In genomic region chr19:49491030-49491803, GRCh38 we compare ENCODE assay signal across 11 cellular contexts. TPM values are rescaled to one million over a fixed set of nuclear protein-coding genes. Genes with fewer than 3 reads are reported as not detected.
DNase-seq lines count a peak whose midpoint lies in the region; ATAC-seq, FAIRE-seq and TF ChIP-seq lines count a peak whose summit lies in the region.
"Had no signal": no experiment of that assay in that cellular context is flagged by ENCODE, and none has a peak within 500 bp of the region (broad histone marks: within the 10 kb centered on the region; RNA-seq: fewer than 3 reads in every experiment).

No MANE protein-coding gene starts in this region.

- H3K4me3 ChIP-seq in HepG2 (replicated peaks in 1 of 3; ENCODE audit: insufficient read depth in 1 of 3, low read depth in 2 of 3, low read length in 3 of 3) (no peak overlapping the region), right lobe of liver (no peak overlapping the region), PC-9 (no peak overlapping the region), testis (no peak overlapping the region)
- H3K4me3 ChIP-seq: ovary had no signal

- in situ Hi-C loops in HepG2 (cut with HindIII; ENCODE audit: extremely low pct_ligation_motif_present, low pct_unique_long_range_greater_than_20kb) = no loop called here

- DNase-seq in HepG2 (ENCODE audit: low spot score) (no peak), right lobe of liver (no peak), PC-9 (no peak), type B pancreatic cell (ENCODE audit: extremely low spot score, unreplicated experiment) (no peak), C1 segment of cervical spinal cord (lab: John Stamatoyannopoulos, UW) (no peak), testis (no peak)
- DNase-seq in effector memory CD8-positive, alpha-beta T cell = no peak

- TF ChIP-seq CTCF in HepG2 (CRISPR knock-in tag; IDR thresholded peaks at IDR 0.05) = no peak
- TF ChIP-seq CTCF in right lobe of liver (IDR thresholded peaks at IDR 0.05) = no peak
- no peak for TF ChIP-seq CTCF in PC-9 (conservative IDR thresholded peaks at IDR 0.05)
- TF ChIP-seq CTCF in type B pancreatic cell (conservative IDR thresholded peaks at IDR 0.05) = no peak
- TF ChIP-seq CTCF in testis (IDR thresholded peaks at IDR 0.05) = no peak

- H3K27me3 ChIP-seq in HepG2 (ENCODE audit: control insufficient read depth in 1 of 2, insufficient read depth in 2 of 2, low read length in 2 of 2) (peaks cover 0 to 3% of the 10 kb centered on the region in 2 experiments; a peak in 1 of 5 replicates), right lobe of liver (no peaks in the 10 kb centered on the region), PC-9 (ENCODE audit: insufficient read depth, low read depth) (no peaks in the 10 kb centered on the region), testis (no peaks in the 10 kb centered on the region)
- H3K27me3 ChIP-seq: ovary had no signal

- no TSS peak for BruUV-seq in HepG2 (replicated peaks; lab: Mats Ljungman, UMichigan)
- BruUV-seq in PC-9 (replicated peaks; lab: Mats Ljungman, UMichigan) = no TSS peak

- H4K20me1 ChIP-seq in HepG2 (ENCODE audit: insufficient read depth, low read length) = peaks cover 45% of the 10 kb centered on the region
- peaks cover 52% of the 10 kb centered on the region for H4K20me1 ChIP-seq in PC-9 (ENCODE audit: insufficient read depth)

- H3K9ac ChIP-seq in HepG2 (ENCODE audit: insufficient read depth, low read depth, low read length) = no peak overlapping the region

- no peaks in the 10 kb centered on the region for H3K9me2 ChIP-seq in PC-9 (ENCODE audit: insufficient read depth)

- H3K36me3 Mint-ChIP-seq in effector memory CD8-positive, alpha-beta T cell (ENCODE audit: insufficient read depth) = peaks cover 96% of the 10 kb centered on the region
- peaks cover 43% of the 10 kb centered on the region for H3K36me3 Mint-ChIP-seq in type B pancreatic cell

- no peak overlapping the region for H2AFZ ChIP-seq in HepG2 (ENCODE audit: low read length)
- H2AFZ ChIP-seq in PC-9 = no peak overlapping the region

- H3K27me3 Mint-ChIP-seq in effector memory CD8-positive, alpha-beta T cell = no peaks in the 10 kb centered on the region
- H3K27me3 Mint-ChIP-seq in type B pancreatic cell = peaks cover 3% of the 10 kb centered on the region

- no peak for TF ChIP-seq RAD21 in HepG2 (CRISPR knock-in tag; IDR thresholded peaks at IDR 0.05)

- intact Hi-C loops in HepG2 (cut with micrococcal nuclease; ENCODE audit: unreplicated experiment) (no loop called here), right lobe of liver (cut with DNase I) (no loop called here), PC-9 (cut with micrococcal nuclease; ENCODE audit: unreplicated experiment) (no loop called here), testis (cut with DNase I; ENCODE audit: low total_unique reads) (no loop called here)

- CTCF ChIA-PET in HepG2 (lab: Yijun Ruan, JAX; ENCODE audit: low intra/inter-chr PET ratio, low total read pairs) (no interaction called here), PC-9 (lab: Charles Lee) (no interaction called here)

- no peak for TF ChIP-seq EP300 in HepG2 (IDR thresholded peaks at IDR 0.05; ENCODE audit: low read depth in 2 of 2, low read length in 2 of 2)
- no peak for TF ChIP-seq EP300 in HepG2 (CRISPR knock-in tag; IDR thresholded peaks at IDR 0.05; ENCODE audit: borderline replicate concordance)

- TF ChIP-seq POLR2A in HepG2 (IDR thresholded peaks at IDR 0.05; ENCODE audit: insufficient read depth in 1 of 2, low read depth in 2 of 2, low read length in 2 of 2) (no peak), right lobe of liver (IDR thresholded peaks at IDR 0.05) (no peak), testis (IDR thresholded peaks at IDR 0.05) (no peak)

- peak overlapping the region; percentile 91 to 98 for H3K27ac Mint-ChIP-seq in effector memory CD8-positive, alpha-beta T cell
- H3K27ac Mint-ChIP-seq in type B pancreatic cell = peak overlapping the region; percentile 78

- FAIRE-seq in HepG2 (lab: Jason Lieb, UNC) = no peak
- FAIRE-seq: D721Med had no signal

- 93% methylated on average over 14 of the region's 17 CpGs for WGBS in HepG2 (ENCODE audit: low lambda C conversion rate)
- 62% methylated on average over 2 of the region's 17 CpGs for WGBS in right lobe of liver (ENCODE audit: insufficient coverage, low coverage, low lambda C conversion rate, missing lambda C conversion rate)
- WGBS in testis, 2 donors = 69 to 75% methylated on average over 14 to 17 of the region's 17 CpGs

- H3K4me2 ChIP-seq in HepG2 (ENCODE audit: low read depth, low read length) = no peak overlapping the region
- 0 out of 2 replicates have a peak overlapping the region, but pooled peaks have one; percentile 95 for H3K4me2 ChIP-seq in PC-9

- peaks cover 39 to 51% of the 10 kb centered on the region in 2 donors for H3K4me1 Mint-ChIP-seq in effector memory CD8-positive, alpha-beta T cell (ENCODE audit: low read depth in 2 of 2)
- peaks cover 11% of the 10 kb centered on the region for H3K4me1 Mint-ChIP-seq in type B pancreatic cell (ENCODE audit: unreplicated experiment)

- POLR2A ChIA-PET in HepG2 (lab: Yijun Ruan, JAX) = interaction anchor here (0.8 to 2.9 kb wide), 4 partner anchors 12 to 89 kb away, joined by 3 to 14 read pairs (median 10); partner anchors contain the start of genes ALDH16A1, NOSIP and PIH1D1
- POLR2A ChIA-PET in PC-9 (lab: Charles Lee; ENCODE audit: unreplicated experiment) = no interaction called here

- H3K4me1 ChIP-seq in HepG2 (ENCODE audit: insufficient read depth, low read length) (peaks cover 39% of the 10 kb centered on the region), right lobe of liver (peaks cover 0 to 14% (median 5%) of the 10 kb centered on the region in 4 donors), PC-9 (replicated peaks; ENCODE audit: insufficient read depth) (peaks cover 23% of the 10 kb centered on the region), testis (peaks cover 18% of the 10 kb centered on the region)

- H3K27ac ChIP-seq in HepG2 (ENCODE audit: extremely low read length, insufficient read depth, low read length) = peak overlapping the region; percentile 87
- no peak overlapping the region for H3K27ac ChIP-seq in right lobe of liver
- H3K27ac ChIP-seq in PC-9 = peak overlapping the region; percentile 91
- no peak overlapping the region for H3K27ac ChIP-seq in testis
- H3K27ac ChIP-seq: ovary had no signal

- H3K9me3 ChIP-seq in HepG2 (ENCODE audit: low read length) (no peaks in the 10 kb centered on the region), right lobe of liver (no peaks in the 10 kb centered on the region), PC-9 (ENCODE audit: insufficient read depth, low read depth) (no peaks in the 10 kb centered on the region), testis (no peaks in the 10 kb centered on the region)
- H3K9me3 ChIP-seq: HAP-1, ovary had no signal

- H3F3A ChIP-seq in PC-9 (ENCODE audit: insufficient read depth, low read depth) = peaks cover 83% of the 10 kb centered on the region

- no peaks in the 10 kb centered on the region for H3K9me3 Mint-ChIP-seq in effector memory CD8-positive, alpha-beta T cell
- H3K9me3 Mint-ChIP-seq in type B pancreatic cell = no peaks in the 10 kb centered on the region

- peaks cover 19 to 40% of the 10 kb centered on the region in 2 experiments for H3K36me3 ChIP-seq in HepG2 (replicated peaks in 1 of 2; ENCODE audit: control insufficient read depth in 1 of 2, insufficient read depth in 2 of 2, low read length in 2 of 2)
- H3K36me3 ChIP-seq in right lobe of liver = peaks cover 15 to 40% (median 27%) of the 10 kb centered on the region in 4 donors
- H3K36me3 ChIP-seq in PC-9 (ENCODE audit: low read depth) = peaks cover 51% of the 10 kb centered on the region
- H3K36me3 ChIP-seq in testis (ENCODE audit: low read depth, missing control alignments) = no peaks in the 10 kb centered on the region
- H3K36me3 ChIP-seq: ovary had no signal

- H3K79me2 ChIP-seq in HepG2 (ENCODE audit: insufficient read depth, low read length) (peaks cover 40% of the 10 kb centered on the region), PC-9 (ENCODE audit: low read depth) (peaks cover 58% of the 10 kb centered on the region)

- H3K4me3 Mint-ChIP-seq in effector memory CD8-positive, alpha-beta T cell = peak overlapping the region; percentile 96 to 98
- peak overlapping the region; percentile 52 for H3K4me3 Mint-ChIP-seq in type B pancreatic cell

- no peak for ATAC-seq in HepG2
- ATAC-seq in right lobe of liver = no peak
- no peak for ATAC-seq in effector memory CD8-positive, alpha-beta T cell (replicated peaks)
- no peak for ATAC-seq in GM19351 (IDR thresholded peaks at IDR 0.05; ENCODE audit: unreplicated experiment)

RNA-seq across cellular contexts. Expression of gene RPL13A, which starts 3.8 kb away (rescaled TPM):
- total RNA-seq in HepG2 (2016; rRNA removed; fragmentation: Illumina TruSeq; extraction: Trizol) (2,601 and 3,137 TPM in 2 replicates), right lobe of liver (100 to 1,000 TPM; 675 to 992 (median 801) TPM), PC-9 (2021) (2,360 and 3,865 TPM in 2 replicates), type B pancreatic cell (ENCODE audit: low replicate concordance) (3,274 and 3,593 TPM in 2 replicates), testis (1,000 to 10,000 TPM; 1,063 to 1,721 TPM)
- 4,258 and 4,636 TPM in 2 replicates for total RNA-seq in HepG2 (2016; cell fraction: cytosol; rRNA removed; fragmentation: Illumina TruSeq; extraction: Trizol; ENCODE audit: low read depth)
- 2,656 and 3,295 TPM in 2 replicates for total RNA-seq in HepG2 (2016; cell fraction: insoluble cytoplasmic fraction; rRNA removed; fragmentation: Illumina TruSeq; extraction: Trizol)
- 7,013 and 7,095 TPM in 2 replicates for total RNA-seq in HepG2 (2016; cell fraction: membrane; rRNA removed; fragmentation: Illumina TruSeq; extraction: Trizol)
- total RNA-seq in HepG2 (2016; cell fraction: nucleus; rRNA removed; fragmentation: Illumina TruSeq; extraction: Trizol) = 1,096 and 1,183 TPM in 2 replicates
- polyA plus RNA-seq in HepG2 (2011; rRNA removed) (3,407 and 3,954 TPM in 2 replicates), testis (ENCODE audit: insufficient read depth, low read depth, low replicate concordance) (1,193 TPM)
- 2,986 and 5,309 TPM in 2 replicates for polyA plus RNA-seq in HepG2 (2011; cell fraction: cytosol; rRNA removed)
- polyA plus RNA-seq in HepG2 (2011; cell fraction: nucleus; rRNA removed) = 2,708 and 2,782 TPM in 2 replicates
- 2,954 and 4,264 TPM in 2 replicates for polyA plus RNA-seq in HepG2 (2012)
- 5,376 and 5,987 TPM in 2 replicates for polyA plus RNA-seq in HepG2 (2016; cell fraction: cytosol; fragmentation: Illumina TruSeq; extraction: Trizol; ENCODE audit: low read depth)
- 3,762 and 3,802 TPM in 2 replicates for polyA plus RNA-seq in HepG2 (2016; cell fraction: insoluble cytoplasmic fraction; fragmentation: Illumina TruSeq; extraction: Trizol; ENCODE audit: low read depth)
- 7,707 and 8,057 TPM in 2 replicates for polyA plus RNA-seq in HepG2 (2016; cell fraction: membrane; fragmentation: Illumina TruSeq; extraction: Trizol; ENCODE audit: low read depth)
- 2,294 and 2,333 TPM in 2 replicates for polyA plus RNA-seq in HepG2 (2016; cell fraction: nucleus; fragmentation: Illumina TruSeq; extraction: Trizol; ENCODE audit: insufficient read depth, low read depth)
- 2,394 and 2,613 TPM in 2 replicates for polyA minus RNA-seq in HepG2 (2011; rRNA and poly(A)+ RNA removed; ENCODE audit: low replicate concordance)
- 898 and 937 TPM in 2 replicates for polyA minus RNA-seq in HepG2 (2011; cell fraction: cytosol; rRNA and poly(A)+ RNA removed)
- 1,540 and 1,647 TPM in 2 replicates for polyA minus RNA-seq in HepG2 (2011; cell fraction: nucleus; rRNA and poly(A)+ RNA removed)

RNA-seq across cellular contexts. Expression of gene RPS11, which starts 5.0 kb away (rescaled TPM):
- total RNA-seq in HepG2 (2016; rRNA removed; fragmentation: Illumina TruSeq; extraction: Trizol) (2,345 and 2,734 TPM in 2 replicates), right lobe of liver (1,000 to 10,000 TPM in 2 of 6 experiments, 100 to 1,000 TPM in 4; 417 to 1,739 (median 617) TPM), PC-9 (2021) (1,702 and 2,282 TPM in 2 replicates), type B pancreatic cell (ENCODE audit: low replicate concordance) (2,401 and 2,461 TPM in 2 replicates), testis (1,000 to 10,000 TPM; 1,958 to 3,437 TPM)
- 3,922 and 3,962 TPM in 2 replicates for total RNA-seq in HepG2 (2016; cell fraction: cytosol; rRNA removed; fragmentation: Illumina TruSeq; extraction: Trizol; ENCODE audit: low read depth)
- total RNA-seq in HepG2 (2016; cell fraction: insoluble cytoplasmic fraction; rRNA removed; fragmentation: Illumina TruSeq; extraction: Trizol) = 2,320 and 2,893 TPM in 2 replicates
- total RNA-seq in HepG2 (2016; cell fraction: membrane; rRNA removed; fragmentation: Illumina TruSeq; extraction: Trizol) = 5,292 and 5,634 TPM in 2 replicates
- total RNA-seq in HepG2 (2016; cell fraction: nucleus; rRNA removed; fragmentation: Illumina TruSeq; extraction: Trizol) = 817 and 896 TPM in 2 replicates
- polyA plus RNA-seq in HepG2 (2011; rRNA removed) (2,839 and 2,896 TPM in 2 replicates), testis (ENCODE audit: insufficient read depth, low read depth, low replicate concordance) (2,108 TPM)
- polyA plus RNA-seq in HepG2 (2011; cell fraction: cytosol; rRNA removed) = 6,087 and 6,094 TPM in 2 replicates
- polyA plus RNA-seq in HepG2 (2011; cell fraction: nucleus; rRNA removed) = 1,822 and 1,919 TPM in 2 replicates
- polyA plus RNA-seq in HepG2 (2012) = 3,444 and 3,595 TPM in 2 replicates
- polyA plus RNA-seq in HepG2 (2016; cell fraction: cytosol; fragmentation: Illumina TruSeq; extraction: Trizol; ENCODE audit: low read depth) = 4,821 and 5,462 TPM in 2 replicates
- 3,269 and 3,282 TPM in 2 replicates for polyA plus RNA-seq in HepG2 (2016; cell fraction: insoluble cytoplasmic fraction; fragmentation: Illumina TruSeq; extraction: Trizol; ENCODE audit: low read depth)
- polyA plus RNA-seq in HepG2 (2016; cell fraction: membrane; fragmentation: Illumina TruSeq; extraction: Trizol; ENCODE audit: low read depth) = 6,240 and 6,461 TPM in 2 replicates
- polyA plus RNA-seq in HepG2 (2016; cell fraction: nucleus; fragmentation: Illumina TruSeq; extraction: Trizol; ENCODE audit: insufficient read depth, low read depth) = 1,822 and 1,918 TPM in 2 replicates
- polyA minus RNA-seq in HepG2 (2011; rRNA and poly(A)+ RNA removed; ENCODE audit: low replicate concordance) = 1,415 and 1,765 TPM in 2 replicates
- polyA minus RNA-seq in HepG2 (2011; cell fraction: cytosol; rRNA and poly(A)+ RNA removed) = 470 and 550 TPM in 2 replicates
- 202 and 266 TPM in 2 replicates for polyA minus RNA-seq in HepG2 (2011; cell fraction: nucleus; rRNA and poly(A)+ RNA removed)

RNA-seq across cellular contexts. Expression of gene FLT3LG, which starts 17.2 kb away (rescaled TPM):
- 0.58 and 1.5 TPM in 2 replicates for total RNA-seq in HepG2 (2016; rRNA removed; fragmentation: Illumina TruSeq; extraction: Trizol)
- 2.3 and 2.9 TPM in 2 replicates for total RNA-seq in HepG2 (2016; cell fraction: cytosol; rRNA removed; fragmentation: Illumina TruSeq; extraction: Trizol; ENCODE audit: low read depth)
- total RNA-seq in HepG2 (2016; cell fraction: insoluble cytoplasmic fraction; rRNA removed; fragmentation: Illumina TruSeq; extraction: Trizol) = 0.67 and 1.4 TPM in 2 replicates
- 2.2 and 2.3 TPM in 2 replicates for total RNA-seq in HepG2 (2016; cell fraction: membrane; rRNA removed; fragmentation: Illumina TruSeq; extraction: Trizol)
- total RNA-seq in HepG2 (2016; cell fraction: nucleus; rRNA removed; fragmentation: Illumina TruSeq; extraction: Trizol) = 1.3 and 2.9 TPM in 2 replicates
- 2.6 and 3.0 TPM in 2 replicates for polyA plus RNA-seq in HepG2 (2011; rRNA removed)
- polyA plus RNA-seq in HepG2 (2011; cell fraction: cytosol; rRNA removed) = 1.1 and 1.7 TPM in 2 replicates
- 5.2 and 6.9 TPM in 2 replicates for polyA plus RNA-seq in HepG2 (2011; cell fraction: nucleus; rRNA removed)
- polyA plus RNA-seq in HepG2 (2012) = 2.0 and 4.6 TPM in 2 replicates
- 4.2 and 4.4 TPM in 2 replicates for polyA plus RNA-seq in HepG2 (2016; cell fraction: cytosol; fragmentation: Illumina TruSeq; extraction: Trizol; ENCODE audit: low read depth)
- polyA plus RNA-seq in HepG2 (2016; cell fraction: insoluble cytoplasmic fraction; fragmentation: Illumina TruSeq; extraction: Trizol; ENCODE audit: low read depth) = 2.3 and 2.4 TPM in 2 replicates
- 2.5 and 3.6 TPM in 2 replicates for polyA plus RNA-seq in HepG2 (2016; cell fraction: membrane; fragmentation: Illumina TruSeq; extraction: Trizol; ENCODE audit: low read depth)
- 7.4 and 8.8 TPM in 2 replicates for polyA plus RNA-seq in HepG2 (2016; cell fraction: nucleus; fragmentation: Illumina TruSeq; extraction: Trizol; ENCODE audit: insufficient read depth, low read depth)
- polyA minus RNA-seq in HepG2 (2011; rRNA and poly(A)+ RNA removed; ENCODE audit: low replicate concordance) = 1.2 and 1.7 TPM in 2 replicates
- polyA minus RNA-seq in HepG2 (2011; cell fraction: cytosol; rRNA and poly(A)+ RNA removed) = 0.79 and 2.5 TPM in 2 replicates
- polyA minus RNA-seq in HepG2 (2011; cell fraction: nucleus; rRNA and poly(A)+ RNA removed) = 0.90 and 1.1 TPM in 2 replicates
- total RNA-seq in right lobe of liver = 1 to 10 TPM in 5 of 6 experiments, under 1 TPM in 1; 0.80 to 4.4 (median 2.3) TPM
- total RNA-seq in PC-9 (2021) = 5.1 and 5.3 TPM in 2 replicates
- total RNA-seq in type B pancreatic cell (ENCODE audit: low replicate concordance) = 1.9 and 2.0 TPM in 2 replicates
- 1 to 10 TPM; 3.0 to 4.6 TPM for total RNA-seq in testis
- polyA plus RNA-seq in testis (ENCODE audit: insufficient read depth, low read depth, low replicate concordance) = 7.1 TPM

RNA-seq across cellular contexts. Expression of gene FCGRT, which starts 21.2 kb away (rescaled TPM):
- total RNA-seq in HepG2 (2016; rRNA removed; fragmentation: Illumina TruSeq; extraction: Trizol) (124 and 225 TPM in 2 replicates), right lobe of liver (100 to 1,000 TPM; 123 to 335 (median 245) TPM), PC-9 (2021) (4.8 and 6.7 TPM in 2 replicates), type B pancreatic cell (ENCODE audit: low replicate concordance) (102 and 106 TPM in 2 replicates), testis (10 to 100 TPM; 52.8 to 76.9 TPM)
- total RNA-seq in HepG2 (2016; cell fraction: cytosol; rRNA removed; fragmentation: Illumina TruSeq; extraction: Trizol; ENCODE audit: low read depth) = 222 and 258 TPM in 2 replicates
- 102 and 228 TPM in 2 replicates for total RNA-seq in HepG2 (2016; cell fraction: insoluble cytoplasmic fraction; rRNA removed; fragmentation: Illumina TruSeq; extraction: Trizol)
- 261 and 289 TPM in 2 replicates for total RNA-seq in HepG2 (2016; cell fraction: membrane; rRNA removed; fragmentation: Illumina TruSeq; extraction: Trizol)
- total RNA-seq in HepG2 (2016; cell fraction: nucleus; rRNA removed; fragmentation: Illumina TruSeq; extraction: Trizol) = 141 and 165 TPM in 2 replicates
- polyA plus RNA-seq in HepG2 (2011; rRNA removed) (121 and 149 TPM in 2 replicates), testis (ENCODE audit: insufficient read depth, low read depth, low replicate concordance) (130 TPM)
- 105 and 151 TPM in 2 replicates for polyA plus RNA-seq in HepG2 (2011; cell fraction: cytosol; rRNA removed)
- polyA plus RNA-seq in HepG2 (2011; cell fraction: nucleus; rRNA removed) = 256 and 257 TPM in 2 replicates
- polyA plus RNA-seq in HepG2 (2012) = 143 and 177 TPM in 2 replicates
- polyA plus RNA-seq in HepG2 (2016; cell fraction: cytosol; fragmentation: Illumina TruSeq; extraction: Trizol; ENCODE audit: low read depth) = 245 and 266 TPM in 2 replicates
- polyA plus RNA-seq in HepG2 (2016; cell fraction: insoluble cytoplasmic fraction; fragmentation: Illumina TruSeq; extraction: Trizol; ENCODE audit: low read depth) = 107 and 130 TPM in 2 replicates
- 257 and 263 TPM in 2 replicates for polyA plus RNA-seq in HepG2 (2016; cell fraction: membrane; fragmentation: Illumina TruSeq; extraction: Trizol; ENCODE audit: low read depth)
- polyA plus RNA-seq in HepG2 (2016; cell fraction: nucleus; fragmentation: Illumina TruSeq; extraction: Trizol; ENCODE audit: insufficient read depth, low read depth) = 289 and 295 TPM in 2 replicates
- 0.65 and 115 TPM in 2 replicates for polyA minus RNA-seq in HepG2 (2011; rRNA and poly(A)+ RNA removed; ENCODE audit: low replicate concordance)
- polyA minus RNA-seq in HepG2 (2011; cell fraction: cytosol; rRNA and poly(A)+ RNA removed) = 72.8 and 82.9 TPM in 2 replicates
- polyA minus RNA-seq in HepG2 (2011; cell fraction: nucleus; rRNA and poly(A)+ RNA removed) = 27.6 and 29.2 TPM in 2 replicates

RNA-seq across cellular contexts. Expression of gene RCN3, which starts 36.6 kb away (rescaled TPM):
- total RNA-seq in HepG2 (2016; rRNA removed; fragmentation: Illumina TruSeq; extraction: Trizol) (1.7 and 10.1 TPM in 2 replicates), right lobe of liver (10 to 100 TPM in 3 of 6 experiments, 1 to 10 TPM in 3; 5.3 to 18.0 (median 10.9) TPM), PC-9 (2021) (0.75 and 0.96 TPM in 2 replicates), type B pancreatic cell (ENCODE audit: low replicate concordance) (4.5 and 12.1 TPM in 2 replicates), testis (10 to 100 TPM; 19.9 TPM)
- total RNA-seq in HepG2 (2016; cell fraction: cytosol; rRNA removed; fragmentation: Illumina TruSeq; extraction: Trizol; ENCODE audit: low read depth) = 2.9 TPM in 2 replicates
- total RNA-seq in HepG2 (2016; cell fraction: insoluble cytoplasmic fraction; rRNA removed; fragmentation: Illumina TruSeq; extraction: Trizol) = 2.5 and 10.4 TPM in 2 replicates
- total RNA-seq in HepG2 (2016; cell fraction: membrane; rRNA removed; fragmentation: Illumina TruSeq; extraction: Trizol) = 3.9 and 4.3 TPM in 2 replicates
- total RNA-seq in HepG2 (2016; cell fraction: nucleus; rRNA removed; fragmentation: Illumina TruSeq; extraction: Trizol) = 12.9 and 16.5 TPM in 2 replicates
- polyA plus RNA-seq in HepG2 (2011; rRNA removed) (3.0 and 3.3 TPM in 2 replicates), testis (ENCODE audit: insufficient read depth, low read depth, low replicate concordance) (42.1 TPM)
- 0.79 and 1.6 TPM in 2 replicates for polyA plus RNA-seq in HepG2 (2011; cell fraction: cytosol; rRNA removed)
- 33.2 and 45.9 TPM in 2 replicates for polyA plus RNA-seq in HepG2 (2011; cell fraction: nucleus; rRNA removed)
- 4.9 and 5.2 TPM in 2 replicates for polyA plus RNA-seq in HepG2 (2012)
- 4.8 and 4.9 TPM in 2 replicates for polyA plus RNA-seq in HepG2 (2016; cell fraction: cytosol; fragmentation: Illumina TruSeq; extraction: Trizol; ENCODE audit: low read depth)
- 3.3 and 3.5 TPM in 2 replicates for polyA plus RNA-seq in HepG2 (2016; cell fraction: insoluble cytoplasmic fraction; fragmentation: Illumina TruSeq; extraction: Trizol; ENCODE audit: low read depth)
- polyA plus RNA-seq in HepG2 (2016; cell fraction: membrane; fragmentation: Illumina TruSeq; extraction: Trizol; ENCODE audit: low read depth) = 4.3 and 6.1 TPM in 2 replicates
- polyA plus RNA-seq in HepG2 (2016; cell fraction: nucleus; fragmentation: Illumina TruSeq; extraction: Trizol; ENCODE audit: insufficient read depth, low read depth) = 61.4 and 74.8 TPM in 2 replicates
- 0.14 and 0.50 TPM in 2 replicates for polyA minus RNA-seq in HepG2 (2011; rRNA and poly(A)+ RNA removed; ENCODE audit: low replicate concordance)
- polyA minus RNA-seq in HepG2 (2011; cell fraction: cytosol; rRNA and poly(A)+ RNA removed) = not detected in 2 replicates
- 3.1 and 4.0 TPM in 2 replicates for polyA minus RNA-seq in HepG2 (2011; cell fraction: nucleus; rRNA and poly(A)+ RNA removed)

Comparison
In these comparisons a context has a peak if more than half of its experiments do, and no peak if none do; other contexts are left out.
1. H3K27ac ChIP-seq: peak in HepG2 (single experiment) and PC-9 (single experiment); none in right lobe of liver (0 of 3) and testis (0 of 2).